Comparison of ENCODE assay signal across 14 cellular contexts in genomic region chr2:185785851-185786473, GRCh38. TPM values are rescaled to one million over a fixed set of nuclear protein-coding genes. Genes with fewer than 3 reads are reported as not detected.
DNase-seq lines count a peak whose midpoint lies in the region; ATAC-seq and TF ChIP-seq lines count a peak whose summit lies in the region.
"Had no signal": no experiment of that assay in that cellular context is flagged by ENCODE, and none has a peak within 500 bp of the region (broad histone marks: within the 10 kb centered on the region; RNA-seq: fewer than 3 reads in every experiment).

No MANE protein-coding gene starts in this region.

- peak; percentile 24 for DNase-seq in GM06990 (ENCODE audit: extremely low read depth, insufficient read length)
- DNase-seq in DMS114 treated with DMSO at 0.1 percent for 48 hours (lab: John Stamatoyannopoulos, UW; ENCODE audit: unreplicated experiment), result no peak
- DNase-seq in RPMI8226, result no peak
- no peak for DNase-seq in EL
- DNase-seq in immature natural killer cell, result no peak
- DNase-seq: activated B cell treated with CpG ODN at 0.5 μM for 24 hours, mucosa of descending colon, NCI-H2171, right lobe of liver, Right ventricle myocardium superior had no signal

- no peak for TF ChIP-seq CTCF in GM06990 (IDR thresholded peaks at IDR 0.05; ENCODE audit: insufficient read depth, low read length, poor library complexity, severe bottlenecking)

- no peaks in the 10 kb centered on the region for H3K27me3 ChIP-seq in GM06990 (replicated peaks; ENCODE audit: control insufficient read depth, insufficient read depth, low read length)
- H3K27me3 ChIP-seq: right lobe of liver had no signal

- ATAC-seq in GM19395 (IDR thresholded peaks at IDR 0.05; ENCODE audit: unreplicated experiment) (peak; percentile 82), HG02623 (IDR thresholded peaks at IDR 0.05; ENCODE audit: unreplicated experiment) (peak; percentile 74), HG03342 (IDR thresholded peaks at IDR 0.05; ENCODE audit: unreplicated experiment) (peak; percentile 83)
- ATAC-seq: K562, mucosa of descending colon, right lobe of liver had no signal

- H3K4me3 ChIP-seq in GM06990 (replicated peaks; ENCODE audit: low read depth, low read length), result no peak overlapping the region
- H3K4me3 ChIP-seq: K562, mucosa of descending colon, right lobe of liver had no signal

- peaks cover 7 to 37% (median 13%) of the 10 kb centered on the region in 6 donors for H3K9me3 Mint-ChIP-seq in immature natural killer cell
- H3K9me3 Mint-ChIP-seq: activated B cell treated with CpG ODN at 0.5 μM for 24 hours had no signal

- peaks cover 0 to 1% (median 0%) of the 10 kb centered on the region in 3 donors for H3K27me3 Mint-ChIP-seq in immature natural killer cell (ENCODE audit: low read depth in 3 of 3)
- H3K27me3 Mint-ChIP-seq: activated B cell treated with CpG ODN at 0.5 μM for 24 hours had no signal

- no peaks in the 10 kb centered on the region for H3K4me1 Mint-ChIP-seq in immature natural killer cell
- H3K4me1 Mint-ChIP-seq: activated B cell treated with CpG ODN at 0.5 μM for 24 hours had no signal

- no peak overlapping the region for H3K4me3 Mint-ChIP-seq in immature natural killer cell
- H3K4me3 Mint-ChIP-seq: activated B cell treated with CpG ODN at 0.5 μM for 24 hours had no signal

- H3K27ac Mint-ChIP-seq in immature natural killer cell, result no peak overlapping the region
- H3K27ac Mint-ChIP-seq: activated B cell treated with CpG ODN at 0.5 μM for 24 hours had no signal

- H3K36me3 ChIP-seq in GM06990 (ENCODE audit: control insufficient read depth, insufficient read depth, low read length), result no peaks in the 10 kb centered on the region
- H3K36me3 ChIP-seq: right lobe of liver had no signal

- H3K36me3 Mint-ChIP-seq in immature natural killer cell, result peaks cover 0 to 5% (median 0%) of the 10 kb centered on the region in 3 donors

RNA-seq across cellular contexts. Expression of gene FSIP2, which starts 47.4 kb away (rescaled TPM):
- polyA plus RNA-seq in immature natural killer cell, result not detected
